ENCODE assay signal across 27 cellular contexts in genomic region chr7:65459438-65459837, GRCh38.
"Had no signal": no experiment of that assay in that cellular context is flagged by ENCODE, and none has a peak within 500 bp of the region (broad histone marks: within the 10 kb centered on the region; RNA-seq: fewer than 3 reads in every experiment).

No MANE protein-coding gene starts in this region.

- DNase-seq: colonic mucosa; cortex of kidney; effector CD8-positive, alpha-beta T cell; effector memory CD8-positive, alpha-beta T cell; endodermal cell; erythroblast; esophagus squamous epithelium; foreskin fibroblast; foreskin melanocyte; gastrocnemius medialis; glutamatergic neuron; head of caudate nucleus; heart right ventricle; hippocampal formation; left cardiac atrium; left ventricle myocardium inferior; lower lobe of right lung; mesenchymal stem cell; mucosa of descending colon; naive B cell had no signal

- FAIRE-seq: islet of Langerhans, keratinocyte had no signal

- H3K9me3 Mint-ChIP-seq: dendritic cell treated with granulocyte-macrophage colony-stimulating factor and Interleukin-4, amounts not matched to agents 40 ng/mL and 50 ng/mL, for 4 days; effector memory CD8-positive, alpha-beta T cell; endodermal cell; mesothelial cell of epicardium; naive B cell had no signal

- H3K4me3 Mint-ChIP-seq: dendritic cell treated with granulocyte-macrophage colony-stimulating factor and Interleukin-4, amounts not matched to agents 40 ng/mL and 50 ng/mL, for 4 days; effector memory CD8-positive, alpha-beta T cell; endodermal cell; mesothelial cell of epicardium; naive B cell had no signal

- H3K27me3 Mint-ChIP-seq: dendritic cell treated with granulocyte-macrophage colony-stimulating factor and Interleukin-4, amounts not matched to agents 40 ng/mL and 50 ng/mL, for 4 days; effector memory CD8-positive, alpha-beta T cell had no signal

- H3K27ac Mint-ChIP-seq: dendritic cell treated with granulocyte-macrophage colony-stimulating factor and Interleukin-4, amounts not matched to agents 40 ng/mL and 50 ng/mL, for 4 days; effector memory CD8-positive, alpha-beta T cell; endodermal cell; mesothelial cell of epicardium had no signal

- H3K36me3 Mint-ChIP-seq: mesothelial cell of epicardium, naive B cell had no signal

- ATAC-seq: effector memory CD8-positive, alpha-beta T cell; esophagus mucosa; gastrocnemius medialis; heart right ventricle; left cardiac atrium; left lobe of liver; lower lobe of right lung; mucosa of descending colon had no signal

- H3K4me1 ChIP-seq: colonic mucosa, esophagus squamous epithelium, gastrocnemius medialis, lower lobe of right lung had no signal

- H3K4me3 ChIP-seq: colonic mucosa, esophagus squamous epithelium, gastrocnemius medialis, heart right ventricle, left ventricle myocardium inferior, lower lobe of right lung, mucosa of descending colon had no signal

- H3K27me3 ChIP-seq: colonic mucosa, esophagus squamous epithelium, heart right ventricle had no signal

- H3K4me1 Mint-ChIP-seq: endodermal cell had no signal

- H3K27ac ChIP-seq: colonic mucosa, epithelial cell of prostate, esophagus squamous epithelium, gastrocnemius medialis, heart right ventricle, left ventricle myocardium inferior, lower lobe of right lung had no signal

- H3K36me3 ChIP-seq: colonic mucosa, esophagus squamous epithelium, gastrocnemius medialis, heart right ventricle, left ventricle myocardium inferior, lower lobe of right lung had no signal

- H3K9me3 ChIP-seq: colonic mucosa, esophagus squamous epithelium, gastrocnemius medialis, heart right ventricle, left ventricle myocardium inferior, lower lobe of right lung, mucosa of descending colon had no signal
